In genomic region chr5:36606437-36607113, GRCh38 we compare ENCODE assay signal across 8 cellular contexts. TPM values are rescaled to one million over a fixed set of nuclear protein-coding genes. Genes with fewer than 3 reads are reported as not detected.
DNase-seq lines count a peak whose midpoint lies in the region; ATAC-seq, FAIRE-seq and TF ChIP-seq lines count a peak whose summit lies in the region.

TSS of gene SLC1A3 (plus strand) at chr5:36606606. CDS start at chr5:36608424, 1,818 bp downstream.

- no peaks in the 10 kb centered on the region for H3K9me3 Mint-ChIP-seq in CD8-positive, alpha-beta T cell
- peaks cover 0 to 5% (median 0%) of the 10 kb centered on the region in 6 donors for H3K9me3 Mint-ChIP-seq in immature natural killer cell

- peaks cover 13% of the 10 kb centered on the region for H3K4me1 ChIP-seq in CD8-positive, alpha-beta T cell (ENCODE audit: insufficient read depth, low read length)
- H3K4me1 ChIP-seq in breast epithelium (peaks cover 0 to 4% of the 10 kb centered on the region in 2 donors), skeletal muscle tissue (ENCODE audit: control insufficient read depth in 3 of 3, insufficient read depth in 3 of 3, low read length in 3 of 3) (peaks cover under 1 to 13% (median 8%) of the 10 kb centered on the region in 3 donors)

- peak within 1 kb of the TSS; percentile 42 for H3K4me3 Mint-ChIP-seq in CD8-positive, alpha-beta T cell
- peak within 1 kb of the TSS; percentile 18 to 61 (median 46) for H3K4me3 Mint-ChIP-seq in immature natural killer cell

- peaks cover 5% of the 10 kb centered on the region for H3K27me3 ChIP-seq in CD8-positive, alpha-beta T cell (ENCODE audit: insufficient read depth, low read length)
- H3K27me3 ChIP-seq in breast epithelium (no peaks in the 10 kb centered on the region), skeletal muscle tissue (ENCODE audit: control insufficient read depth in 3 of 3, insufficient read depth in 3 of 3, low read length in 3 of 3) (no peaks in the 10 kb centered on the region)

- no peak within 1 kb of the TSS for H3K27ac Mint-ChIP-seq in CD8-positive, alpha-beta T cell
- no peak within 1 kb of the TSS for H3K27ac Mint-ChIP-seq in immature natural killer cell

- POLR2A ChIA-PET in CD8-positive, alpha-beta T cell (lab: Charles Lee): no interaction called here

- DNase-seq in CD8-positive, alpha-beta T cell: no peak
- DNase-seq in GM19240 (ENCODE audit: insufficient read length, low spot score) (peak; percentile 23), RCC 7860 (ENCODE audit: low spot score) (peak; percentile 68), breast epithelium (ENCODE audit: low spot score in 2 of 2) (peak in 1 of 2 donors; percentile 27), immature natural killer cell (no peak), activated gamma-delta T cell (lab: John Stamatoyannopoulos, UW) (no peak)

- peaks cover 22% of the 10 kb centered on the region for H3K4me1 Mint-ChIP-seq in CD8-positive, alpha-beta T cell (ENCODE audit: low read depth)
- H3K4me1 Mint-ChIP-seq in immature natural killer cell: peaks cover 9 to 12% of the 10 kb centered on the region in 2 donors

- peak within 1 kb of the TSS; percentile 32 for H3K4me3 ChIP-seq in CD8-positive, alpha-beta T cell (ENCODE audit: low read depth, low read length)
- peak within 1 kb of the TSS; percentile 54 to 78 (median 54) for H3K4me3 ChIP-seq in breast epithelium
- peak within 1 kb of the TSS; percentile 74 to 87 (median 79) for H3K4me3 ChIP-seq in skeletal muscle tissue (ENCODE audit: low read length in 3 of 3)

- no peak for TF ChIP-seq CTCF in CD8-positive, alpha-beta T cell (IDR thresholded peaks at IDR 0.05)
- TF ChIP-seq CTCF in breast epithelium (IDR thresholded peaks at IDR 0.05): no peak

- FAIRE-seq in RCC 7860 (lab: Jason Lieb, UNC): peak; percentile 85

- H3K27me3 Mint-ChIP-seq in CD8-positive, alpha-beta T cell (ENCODE audit: low read depth): peaks cover 45% of the 10 kb centered on the region
- H3K27me3 Mint-ChIP-seq in immature natural killer cell (ENCODE audit: low read depth in 3 of 3): peaks cover 2 to 21% (median 10%) of the 10 kb centered on the region in 3 donors

- H3K9me3 ChIP-seq in CD8-positive, alpha-beta T cell (ENCODE audit: low read length): no peaks in the 10 kb centered on the region
- H3K9me3 ChIP-seq in breast epithelium: no peaks in the 10 kb centered on the region
- H3K9me3 ChIP-seq in skeletal muscle tissue (ENCODE audit: control insufficient read depth in 3 of 3, low read length in 3 of 3): no peaks in the 10 kb centered on the region

- H3K36me3 ChIP-seq in CD8-positive, alpha-beta T cell (ENCODE audit: insufficient read depth, low read length): no peaks in the 10 kb centered on the region
- H3K36me3 ChIP-seq in breast epithelium: no peaks in the 10 kb centered on the region
- peaks cover 0 to under 1% (median 0%) of the 10 kb centered on the region in 3 donors for H3K36me3 ChIP-seq in skeletal muscle tissue (ENCODE audit: control insufficient read depth in 3 of 3, insufficient read depth in 3 of 3, low read length in 3 of 3)

- no peak within 1 kb of the TSS for H3K27ac ChIP-seq in CD8-positive, alpha-beta T cell (ENCODE audit: low read depth, low read length)
- H3K27ac ChIP-seq in breast epithelium: peak within 1 kb of the TSS; percentile 6 to 71
- peak within 1 kb of the TSS; percentile 82 for H3K27ac ChIP-seq in skeletal muscle tissue (ENCODE audit: low read depth, low read length)

- no peak for ATAC-seq in CD8-positive, alpha-beta T cell
- ATAC-seq in HG03280 (IDR thresholded peaks at IDR 0.05; ENCODE audit: unreplicated experiment): peak; percentile 89

- TF ChIP-seq POLR2A in breast epithelium (IDR thresholded peaks at IDR 0.05): peak; percentile 41

- H3K36me3 Mint-ChIP-seq in CD8-positive, alpha-beta T cell: no peaks in the 10 kb centered on the region
- H3K36me3 Mint-ChIP-seq in immature natural killer cell: no peaks in the 10 kb centered on the region

- CTCF ChIA-PET in CD8-positive, alpha-beta T cell (lab: Charles Lee): no interaction called here

- intact Hi-C loops in CD8-positive, alpha-beta T cell (cut with DNase I, micrococcal nuclease): no loop called here
- intact Hi-C loops in breast epithelium (cut with DNase I; ENCODE audit: low total_unique reads): loop anchor here (10.0 kb wide), 1 partner anchor 242 kb away; no protein-coding TSS in a partner anchor

- peak within 1 kb of the TSS; percentile 82 to 91 (median 85) for H3K9ac ChIP-seq in skeletal muscle tissue (ENCODE audit: low read depth in 1 of 3, low read length in 3 of 3)

RNA-seq across cellular contexts. Expression of gene SLC1A3, which starts in this region (rescaled TPM):
- not detected for total RNA-seq in CD8-positive, alpha-beta T cell
- 100 to 1,000 TPM in 1 of 3 donors, 10 to 100 TPM in 2; 29.8 to 122 (median 87.5) TPM for total RNA-seq in breast epithelium
- under 1 TPM in 1 of 3 donors, not detected in 2; 0.08 TPM for polyA plus RNA-seq in immature natural killer cell
- 27.1 TPM for total RNA-seq in skeletal muscle tissue

Comparison
In these comparisons a context has a peak if more than half of its experiments do, and no peak if none do; other contexts are left out.
1. RNA of gene SLC1A3 (total RNA-seq): 29.8 to 122 TPM in breast epithelium and 27.1 TPM in skeletal muscle tissue (single experiment); not detected in CD8-positive, alpha-beta T cell; every median in the first group is over 10 times any median in the second.
2. DNase-seq: peak in GM19240 (single experiment) and RCC 7860 (single experiment); none in CD8-positive, alpha-beta T cell (0 of 7), immature natural killer cell (0 of 3) and activated gamma-delta T cell (single experiment).
3. Peak in every context shown above with its lines, with median percentiles within 50 percentile points of each other: H3K4me3 ChIP-seq.